Comparison of ENCODE assay signal across 14 cellular contexts in the genomic region with DNA sequence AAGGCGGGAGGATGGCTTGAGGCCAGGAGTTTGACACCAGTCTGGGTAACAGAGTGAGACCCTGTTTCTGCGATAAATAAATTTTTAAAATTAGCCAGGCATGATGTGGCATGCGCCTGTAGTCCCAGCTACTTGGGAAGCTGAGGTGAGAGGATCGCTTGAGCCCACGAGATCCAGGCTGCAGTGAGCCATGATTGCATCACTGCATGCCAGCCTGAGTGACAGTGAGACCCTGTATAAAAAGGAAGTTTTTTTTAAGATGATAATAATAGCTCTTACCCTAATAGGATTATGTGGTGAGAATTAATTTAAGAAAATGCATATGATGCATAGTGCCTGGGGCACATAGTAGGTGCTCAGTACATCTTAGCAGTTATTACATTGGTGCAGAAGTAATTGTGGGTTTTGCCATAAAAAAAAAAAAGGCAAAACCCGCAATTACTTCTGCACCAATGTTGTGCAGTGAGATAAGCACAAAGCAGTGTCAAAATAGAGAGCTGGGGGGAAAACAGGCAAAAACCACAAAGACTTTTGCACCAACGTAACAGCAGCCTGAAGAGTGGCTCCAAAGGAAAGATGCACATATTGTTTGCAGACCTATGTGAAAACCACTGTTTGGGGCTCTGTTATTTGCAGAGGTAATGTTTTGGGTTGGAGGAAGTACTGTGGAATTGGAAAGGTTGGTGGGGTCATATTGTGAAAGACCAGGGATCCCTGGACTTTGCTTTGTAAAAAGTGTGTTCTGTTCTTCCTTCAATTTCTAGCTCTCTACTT.
"Had no signal": no experiment of that assay in that cellular context is flagged by ENCODE, and none has a peak within 500 bp of the region (broad histone marks: within the 10 kb centered on the region; RNA-seq: fewer than 3 reads in every experiment).

No MANE protein-coding gene starts in this region.

- ATAC-seq: activated T-cell treated with anti-CD3 and anti-CD28 coated beads, Interleukin-2, amount 50 U/mL, for 72 hours; T-helper 17 cell had no signal

- DNase-seq: activated CD4-positive, alpha-beta memory T cell treated with anti-CD3 and anti-CD28 coated beads, Interleukin-2, amount 10 ng/mL, durations not matched to agents 7 days and 5 days; activated CD8-positive, alpha-beta memory T cell treated with anti-CD3 and anti-CD28 coated beads, Interleukin-2, amount 50 U/mL, for 4 hours; activated gamma-delta T cell treated with Interleukin-2 at 50 U/mL for 16 hours; activated T-cell treated with anti-CD3 and anti-CD28 coated beads, Interleukin-2, amount 50 U/mL, for 72 hours; aorta; foreskin melanocyte; left ventricle myocardium inferior; stimulated activated CD4-positive, alpha-beta T cell treated with anti-CD3 and anti-CD28 coated beads, Interleukin-2, amount 100 ng/mL, for 48 hours; stimulated activated naive CD4-positive, alpha-beta T cell treated with Interleukin-2 at 50 U/mL for 16 hours; T-helper 17 cell had no signal

- H3K27ac ChIP-seq: left ventricle myocardium inferior, suprapubic skin, VCaP had no signal

- H3K36me3 ChIP-seq: left ventricle myocardium inferior, suprapubic skin had no signal

- H3K9me3 ChIP-seq: left ventricle myocardium inferior, suprapubic skin had no signal

- H3K27ac Mint-ChIP-seq: activated CD4-positive, alpha-beta memory T cell treated with anti-CD3 and anti-CD28 coated beads, Interleukin-2, amount 10 ng/mL, durations not matched to agents 7 days and 5 days; activated T-cell treated with anti-CD3 and anti-CD28 coated beads, Interleukin-2, amount 50 U/mL, for 72 hours; T-helper 17 cell had no signal

- H3K4me3 ChIP-seq: left ventricle myocardium inferior, suprapubic skin had no signal

- H3K27me3 Mint-ChIP-seq: type B pancreatic cell had no signal

- H3K9me3 Mint-ChIP-seq: activated CD4-positive, alpha-beta memory T cell treated with anti-CD3 and anti-CD28 coated beads, Interleukin-2, amount 10 ng/mL, durations not matched to agents 7 days and 5 days; activated T-cell treated with anti-CD3 and anti-CD28 coated beads, Interleukin-2, amount 50 U/mL, for 72 hours; neural crest cell; type B pancreatic cell had no signal

- H3K4me1 Mint-ChIP-seq: activated CD4-positive, alpha-beta memory T cell treated with anti-CD3 and anti-CD28 coated beads, Interleukin-2, amount 10 ng/mL, durations not matched to agents 7 days and 5 days; T-helper 17 cell had no signal

- H3K27me3 ChIP-seq: suprapubic skin had no signal

- H3K4me3 Mint-ChIP-seq: activated CD4-positive, alpha-beta memory T cell treated with anti-CD3 and anti-CD28 coated beads, Interleukin-2, amount 10 ng/mL, durations not matched to agents 7 days and 5 days; activated T-cell treated with anti-CD3 and anti-CD28 coated beads, Interleukin-2, amount 50 U/mL, for 72 hours; neural crest cell; T-helper 17 cell had no signal
